ENCODE assay signal across 12 cellular contexts in genomic region chr6:16576391-16577368, GRCh38.
DNase-seq lines count a peak whose midpoint lies in the region; ATAC-seq and TF ChIP-seq lines count a peak whose summit lies in the region.
"Had no signal": no experiment of that assay in that cellular context is flagged by ENCODE, and none has a peak within 500 bp of the region (broad histone marks: within the 10 kb centered on the region; RNA-seq: fewer than 3 reads in every experiment).

No MANE protein-coding gene starts in this region.

- H3K4me1 ChIP-seq in SJSA1 (replicated peaks) = peaks cover 18% of the 10 kb centered on the region
- H3K4me1 ChIP-seq in BE2C = no peaks in the 10 kb centered on the region
- H3K4me1 ChIP-seq: SJCRH30 had no signal

- no peaks in the 10 kb centered on the region for H3K27me3 ChIP-seq in SJSA1 (replicated peaks)
- no peaks in the 10 kb centered on the region for H3K27me3 ChIP-seq in BE2C
- H3K27me3 ChIP-seq: SJCRH30 had no signal

- ATAC-seq in GM19043 (IDR thresholded peaks at IDR 0.05; ENCODE audit: low read depth, unreplicated experiment) (peak; percentile 90), HG03039 (IDR thresholded peaks at IDR 0.05; ENCODE audit: unreplicated experiment) (peak; percentile 87), Right ventricle myocardium inferior (no peak)
- ATAC-seq: right cardiac atrium had no signal

- no peaks in the 10 kb centered on the region for H3K9me3 ChIP-seq in SJSA1 (replicated peaks)
- H3K9me3 ChIP-seq in BE2C = no peaks in the 10 kb centered on the region
- H3K9me3 ChIP-seq: SJCRH30, thoracic aorta had no signal

- intact Hi-C loops in Right ventricle myocardium inferior (cut with DNase I) = no loop called here

- H3K4me3 ChIP-seq in SJSA1 (no peak overlapping the region), BE2C (ENCODE audit: low read depth, low read length) (no peak overlapping the region)
- H3K4me3 ChIP-seq: SJCRH30, thoracic aorta had no signal

- H3K27ac ChIP-seq in SJSA1 = peak overlapping the region; percentile 3; the same call in 1 of the 2 replicates
- H3K27ac ChIP-seq: SJCRH30, thoracic aorta had no signal

- peak; percentile 1 for DNase-seq in A172 (ENCODE audit: low spot score)
- peak; percentile 49 to 53 for DNase-seq in SJSA1 (ENCODE audit: low read depth in 1 of 2, low spot score in 2 of 2)
- DNase-seq in occipital lobe (lab: John Stamatoyannopoulos, UW) = no peak
- DNase-seq in Right ventricle myocardium inferior (ENCODE audit: missing footprints) = no peak
- no peak for DNase-seq in BE2C
- DNase-seq in NCI-H446 treated with DMSO at 0.1 percent for 48 hours (lab: John Stamatoyannopoulos, UW) = no peak
- DNase-seq: CD4-positive, alpha-beta memory T cell; right cardiac atrium; SJCRH30 had no signal

- no peak for TF ChIP-seq CTCF in BE2C (IDR thresholded peaks at IDR 0.05; ENCODE audit: low read depth, low read length)

- H3K36me3 ChIP-seq in SJSA1 (0 out of 2 replicates have a peak, but pooled peaks cover 3% of the 10 kb centered on the region), BE2C (no peaks in the 10 kb centered on the region)
- H3K36me3 ChIP-seq: SJCRH30, thoracic aorta had no signal

Comparison
In these comparisons a context has a peak if more than half of its experiments do, and no peak if none do; other contexts are left out.
1. DNase-seq: peak in A172 (single experiment) and SJSA1 (2 of 2); none in occipital lobe (single experiment), Right ventricle myocardium inferior (single experiment), BE2C (single experiment) and NCI-H446 treated with DMSO at 0.1 percent for 48 hours (single experiment).